8 cellular contexts compared by ENCODE assay signal in the genomic region with DNA sequence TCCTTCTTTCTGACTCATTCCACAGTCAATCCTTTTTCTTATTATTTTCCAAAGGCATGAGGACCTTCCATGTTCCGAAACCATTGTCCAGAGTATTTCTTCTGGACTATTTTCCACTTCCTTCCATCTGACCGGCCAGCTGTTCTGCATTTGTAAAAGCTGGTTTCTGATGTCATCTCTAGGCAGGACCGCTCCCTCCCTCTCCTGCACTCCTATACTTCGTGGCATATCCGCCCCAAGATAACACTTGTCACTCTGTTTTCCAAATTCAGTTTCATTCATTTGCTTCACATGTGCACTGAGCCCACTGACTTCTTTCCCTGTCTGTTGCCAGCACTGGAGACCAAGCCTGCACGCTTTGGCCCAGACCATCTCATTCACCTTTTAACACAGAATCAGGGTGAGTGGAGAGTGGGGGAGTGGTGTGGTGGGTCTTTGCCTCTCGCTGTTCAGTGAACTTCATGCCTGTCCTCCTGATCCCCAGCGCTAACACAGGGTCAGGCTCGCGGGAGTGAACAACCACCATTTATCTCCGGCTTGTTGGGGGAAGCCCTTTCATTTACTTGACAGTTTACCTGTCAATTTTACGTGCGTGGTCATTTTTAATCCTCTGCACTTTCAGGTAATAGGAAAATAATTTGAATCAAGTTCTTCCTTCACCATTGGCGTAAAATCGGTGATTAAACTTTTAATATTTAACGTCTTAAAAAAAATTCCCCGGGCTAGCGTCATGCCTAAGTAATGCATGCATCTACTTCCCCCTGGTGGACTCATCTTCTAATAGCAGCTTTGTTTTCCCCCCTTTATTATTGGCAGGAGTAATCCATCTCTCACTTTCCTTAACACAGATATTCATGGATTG. TPM values are rescaled to one million over a fixed set of nuclear protein-coding genes. Genes with fewer than 3 reads are reported as not detected.
A peak's percentile ranks its signal among the peaks of the same experiment; 100 is the strongest.
DNase-seq lines count a peak whose midpoint lies in the region; ATAC-seq and TF ChIP-seq lines count a peak whose summit lies in the region.

No MANE protein-coding gene starts in this region.

- H3K27me3 ChIP-seq in CD4-positive, alpha-beta T cell (ENCODE audit: control insufficient read depth, insufficient read depth, low read length): no peaks in the 10 kb centered on the region
- H3K27me3 ChIP-seq in heart left ventricle: peaks cover 0 to 4% (median 0%) of the 10 kb centered on the region in 9 donors
- H3K27me3 ChIP-seq in prostate gland (replicated peaks; ENCODE audit: insufficient read depth): no peaks in the 10 kb centered on the region

- peak; percentile 84 for TF ChIP-seq CTCF in CD4-positive, alpha-beta T cell (IDR thresholded peaks at IDR 0.05)
- TF ChIP-seq CTCF in heart left ventricle (IDR thresholded peaks at IDR 0.05): peak; percentile 67 to 88 (median 78)
- peak; percentile 69 to 85 (median 76) for TF ChIP-seq CTCF in prostate gland (IDR thresholded peaks at IDR 0.05)

- no peaks in the 10 kb centered on the region for H3K9me3 ChIP-seq in CD4-positive, alpha-beta T cell (ENCODE audit: control insufficient read depth, low read length)
- H3K9me3 ChIP-seq in heart left ventricle (no peaks in the 10 kb centered on the region), prostate gland (no peaks in the 10 kb centered on the region)

- H3K4me3 Mint-ChIP-seq in CD4-positive, alpha-beta T cell: no peak overlapping the region
- no peak overlapping the region for H3K4me3 Mint-ChIP-seq in activated CD8-positive, alpha-beta T cell treated with anti-CD3 and anti-CD28 coated beads, Interleukin-2, amount 10 ng/mL, durations not matched to agents 7 days and 5 days

- peak; percentile 71 for ATAC-seq in CD4-positive, alpha-beta T cell (ENCODE audit: poor library complexity)
- ATAC-seq in GM19043 (IDR thresholded peaks at IDR 0.05; ENCODE audit: low read depth, unreplicated experiment) (peak; percentile 65), heart left ventricle (peak in 3 of 4 donors; percentile 62 to 86 (median 77)), GM21786 (IDR thresholded peaks at IDR 0.05; ENCODE audit: unreplicated experiment) (no peak), HG03354 (IDR thresholded peaks at IDR 0.05; ENCODE audit: poor library complexity, severe bottlenecking, unreplicated experiment) (no peak)
- no peak for ATAC-seq in activated CD8-positive, alpha-beta T cell treated with anti-CD3 and anti-CD28 coated beads, Interleukin-2, amount 10 ng/mL, durations not matched to agents 7 days and 5 days

- H3K9me3 Mint-ChIP-seq in CD4-positive, alpha-beta T cell: no peaks in the 10 kb centered on the region
- no peaks in the 10 kb centered on the region for H3K9me3 Mint-ChIP-seq in activated CD8-positive, alpha-beta T cell treated with anti-CD3 and anti-CD28 coated beads, Interleukin-2, amount 10 ng/mL, durations not matched to agents 7 days and 5 days (ENCODE audit: insufficient read depth)

- CTCF ChIA-PET in CD4-positive, alpha-beta T cell (lab: Charles Lee): interaction anchor here (0.7 to 1.3 kb wide), 8 partner anchors 9 to 112 kb away, joined by 3 to 4 read pairs (median 3); no protein-coding TSS in a partner anchor
- CTCF ChIA-PET in activated CD8-positive, alpha-beta T cell treated with anti-CD3 and anti-CD28 coated beads, Interleukin-2, amount 10 ng/mL, durations not matched to agents 7 days and 5 days (lab: Charles Lee): interaction anchor here (0.5 to 2.8 kb wide), 21 partner anchors 14 to 1312 kb away, joined by 3 to 24 read pairs (median 4); no protein-coding TSS in a partner anchor

- TF ChIP-seq POLR2A in heart left ventricle (IDR thresholded peaks at IDR 0.05) (no peak), prostate gland (IDR thresholded peaks at IDR 0.05) (no peak)

- H3K27ac Mint-ChIP-seq in CD4-positive, alpha-beta T cell: no peak overlapping the region
- no peak overlapping the region for H3K27ac Mint-ChIP-seq in activated CD8-positive, alpha-beta T cell treated with anti-CD3 and anti-CD28 coated beads, Interleukin-2, amount 10 ng/mL, durations not matched to agents 7 days and 5 days

- H3K27me3 Mint-ChIP-seq in CD4-positive, alpha-beta T cell: no peaks in the 10 kb centered on the region
- H3K27me3 Mint-ChIP-seq in activated CD8-positive, alpha-beta T cell treated with anti-CD3 and anti-CD28 coated beads, Interleukin-2, amount 10 ng/mL, durations not matched to agents 7 days and 5 days (ENCODE audit: low read depth): no peaks in the 10 kb centered on the region

- no peaks in the 10 kb centered on the region for H3K4me1 Mint-ChIP-seq in CD4-positive, alpha-beta T cell (ENCODE audit: low read depth)
- no peaks in the 10 kb centered on the region for H3K4me1 Mint-ChIP-seq in activated CD8-positive, alpha-beta T cell treated with anti-CD3 and anti-CD28 coated beads, Interleukin-2, amount 10 ng/mL, durations not matched to agents 7 days and 5 days (ENCODE audit: low read depth)

- H3K36me3 Mint-ChIP-seq in CD4-positive, alpha-beta T cell (ENCODE audit: low read depth): no peaks in the 10 kb centered on the region
- H3K36me3 Mint-ChIP-seq in activated CD8-positive, alpha-beta T cell treated with anti-CD3 and anti-CD28 coated beads, Interleukin-2, amount 10 ng/mL, durations not matched to agents 7 days and 5 days (ENCODE audit: low read depth): peaks cover 2% of the 10 kb centered on the region

- peak overlapping the region in 9 of 12 donors; percentile 5 to 49 (median 30) for H3K4me3 ChIP-seq in heart left ventricle
- peak overlapping the region in 1 of 2 donors; percentile 16 for H3K4me3 ChIP-seq in prostate gland

- DNase-seq in CD4-positive, alpha-beta T cell: no peak
- DNase-seq in NCI-H2171 (lab: John Stamatoyannopoulos, UW) (peak; percentile 22), heart left ventricle (peak in 1 of 5 donors; percentile 21), prostate gland (ENCODE audit: low spot score) (peak; percentile 30)
- peak; percentile 50 for DNase-seq in activated CD8-positive, alpha-beta T cell treated with anti-CD3 and anti-CD28 coated beads, Interleukin-2, amount 10 ng/mL, durations not matched to agents 7 days and 5 days

- WGBS in heart left ventricle, 4 donors: 17 to 25% (median 20%) methylated on average over 18 of the region's 18 CpGs
- 24% methylated on average over 18 of the region's 18 CpGs for WGBS in prostate gland

- H3K27ac ChIP-seq in CD4-positive, alpha-beta T cell (ENCODE audit: low read depth, low read length): no peak overlapping the region
- no peak overlapping the region for H3K27ac ChIP-seq in heart left ventricle
- H3K27ac ChIP-seq in prostate gland: no peak overlapping the region

- H3K4me1 ChIP-seq in heart left ventricle (peaks cover 0 to 6% (median 0%) of the 10 kb centered on the region in 12 donors), prostate gland (replicated peaks) (no peaks in the 10 kb centered on the region)

- intact Hi-C loops in CD4-positive, alpha-beta T cell (cut with DNase I, micrococcal nuclease): loop anchor here (1.0 to 5.0 kb wide), 7 partner anchors 62 to 1182 kb away; a partner anchor contains a TSS
- intact Hi-C loops in heart left ventricle (cut with DNase I): loop anchor here (2.0 to 10.0 kb wide), 8 partner anchors 98 to 1178 kb away; no protein-coding TSS in a partner anchor
- intact Hi-C loops in prostate gland (cut with DNase I): loop anchor here (5.0 kb wide), 3 partner anchors 106 to 276 kb away; a partner anchor contains a TSS

- H3K36me3 ChIP-seq in heart left ventricle (no peaks in the 10 kb centered on the region), prostate gland (no peaks in the 10 kb centered on the region)

- POLR2A ChIA-PET in CD4-positive, alpha-beta T cell (lab: Charles Lee): interaction anchor here (0.5 to 1.1 kb wide), 3 partner anchors 12 to 216 kb away, joined by 3 to 7 read pairs (median 3); a partner anchor contains a TSS
- POLR2A ChIA-PET in activated CD8-positive, alpha-beta T cell treated with anti-CD3 and anti-CD28 coated beads, Interleukin-2, amount 10 ng/mL, durations not matched to agents 7 days and 5 days (lab: Charles Lee): interaction anchor here (1.6 kb wide), 1 partner anchor 19 kb away, joined by 6 read pairs; no protein-coding TSS in a partner anchor

RNA-seq across cellular contexts. Expression of a gene that starts 52.5 kb away (rescaled TPM):
- 10 to 100 TPM; 16.7 to 17.0 TPM for total RNA-seq in CD4-positive, alpha-beta T cell
- total RNA-seq in activated CD8-positive, alpha-beta T cell treated with anti-CD3 and anti-CD28 coated beads, Interleukin-2, amount 10 ng/mL, durations not matched to agents 7 days and 5 days: 100 to 1,000 TPM; 301 to 311 TPM
- 10 to 100 TPM in 2 of 9 donors, 1 to 10 TPM in 3, under 1 TPM in 3, not detected in 1; 0.52 to 14.5 (median 1.5) TPM for total RNA-seq in heart left ventricle
- 1 to 10 TPM in 1 of 2 donors, under 1 TPM in 1; 0.33 to 1.7 TPM for polyA plus RNA-seq in heart left ventricle
- total RNA-seq in prostate gland: 100 to 1,000 TPM in 1 of 2 donors, 10 to 100 TPM in 1; 47.1 to 108 TPM

Comparison
In these comparisons a context has a peak if more than half of its experiments do, and no peak if none do; other contexts are left out.
1. ATAC-seq: peak in CD4-positive, alpha-beta T cell (single experiment), GM19043 (single experiment) and heart left ventricle (3 of 4); none in activated CD8-positive, alpha-beta T cell treated with anti-CD3 and anti-CD28 coated beads, Interleukin-2, amount 10 ng/mL, durations not matched to agents 7 days and 5 days (single experiment), GM21786 (single experiment) and HG03354 (single experiment).
2. DNase-seq: peak in NCI-H2171 (single experiment), activated CD8-positive, alpha-beta T cell treated with anti-CD3 and anti-CD28 coated beads, Interleukin-2, amount 10 ng/mL, durations not matched to agents 7 days and 5 days (single experiment) and prostate gland (single experiment); none in CD4-positive, alpha-beta T cell (0 of 10).
3. Peak in every context shown above with its lines, with median percentiles within 50 percentile points of each other: CTCF ChIP-seq.